9 cellular contexts compared by ENCODE assay signal in the genomic region with DNA sequence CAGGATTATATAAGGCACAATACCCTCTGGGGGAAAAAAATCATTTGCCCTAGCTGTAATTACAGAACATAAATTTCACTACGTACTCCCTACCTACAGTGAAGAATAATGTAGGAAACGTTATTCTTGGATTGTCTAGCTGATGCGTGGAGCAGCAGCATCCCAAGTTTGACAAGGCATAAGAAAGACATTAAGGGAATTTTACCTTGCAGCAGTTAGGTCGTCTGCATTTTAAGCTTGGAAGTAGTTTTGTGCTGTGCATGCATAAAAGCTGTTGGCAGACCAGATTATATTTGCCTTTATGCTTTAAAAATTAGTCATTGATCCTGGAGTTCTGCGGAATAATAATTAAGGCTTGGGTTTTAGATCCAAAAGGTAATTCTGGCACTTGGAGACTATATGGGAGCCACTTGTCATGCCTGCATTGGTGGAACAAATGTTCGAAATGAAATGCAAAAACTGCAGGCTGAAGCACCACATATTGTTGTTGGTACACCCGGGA. TPM values are rescaled to one million over a fixed set of nuclear protein-coding genes. Genes with fewer than 3 reads are reported as not detected.
DNase-seq lines count a peak whose midpoint lies in the region; ATAC-seq and TF ChIP-seq lines count a peak whose summit lies in the region.
"Had no signal": no experiment of that assay in that cellular context is flagged by ENCODE, and none has a peak within 500 bp of the region (broad histone marks: within the 10 kb centered on the region; RNA-seq: fewer than 3 reads in every experiment).

No MANE protein-coding gene starts in this region.

- H3K4me2 ChIP-seq in PC-3 (ENCODE audit: low read length) (peak overlapping the region; percentile 84), parathyroid adenoma (ENCODE audit: low read length) (peak overlapping the region; percentile 98)

- H3K36me3 ChIP-seq in PC-3 (ENCODE audit: low read depth, low read length) (peaks cover 62% of the 10 kb centered on the region), parathyroid adenoma (ENCODE audit: control insufficient read depth, insufficient read depth, low read length) (peaks cover 7% of the 10 kb centered on the region)

- H3K9me2 ChIP-seq in PC-3 (replicated peaks; ENCODE audit: low read length) = no peaks in the 10 kb centered on the region

- H3K4me3 ChIP-seq in PC-3 (ENCODE audit: low read length) = peak overlapping the region; percentile 100
- peak overlapping the region; percentile 86 for H3K4me3 ChIP-seq in epithelial cell of proximal tubule (ENCODE audit: low read depth, low read length)
- H3K4me3 ChIP-seq in parathyroid adenoma (ENCODE audit: low read depth, low read length) = peak overlapping the region; percentile 99

- H3K9ac ChIP-seq in PC-3 (ENCODE audit: low read length) = peak overlapping the region; percentile 99
- no peak overlapping the region for H3K9ac ChIP-seq in parathyroid adenoma

- DNase-seq in ELR (ENCODE audit: low read depth) (peak; percentile 15), PC-3 (no peak), epithelial cell of proximal tubule (ENCODE audit: low read depth) (no peak), D341Med (ENCODE audit: low spot score) (no peak), NCI-H1105 (lab: John Stamatoyannopoulos, UW) (no peak)
- DNase-seq in stimulated activated CD4-positive, alpha-beta T cell treated with anti-CD3 and anti-CD28 coated beads, Interleukin-15, amount 100 ng/mL, for 24 hours = no peak
- no peak for DNase-seq in activated CD4-positive, alpha-beta T cell treated with anti-CD3 and anti-CD28 coated beads for 4 hours

- no TSS peak for BruUV-seq in PC-3 (replicated peaks; lab: Mats Ljungman, UMichigan)

- H3K9me3 ChIP-seq in PC-3 (ENCODE audit: low read length) (no peaks in the 10 kb centered on the region), parathyroid adenoma (ENCODE audit: control insufficient read depth, low read length) (no peaks in the 10 kb centered on the region)

- CTCF ChIA-PET in PC-3 (lab: Charles Lee) = interaction anchor here (0.6 kb wide), 1 partner anchor 217 kb away, joined by 4 read pairs; no protein-coding TSS in a partner anchor

- H4K20me1 ChIP-seq in PC-3 (ENCODE audit: low read length) = peaks cover 68% of the 10 kb centered on the region

- intact Hi-C loops in PC-3 (cut with micrococcal nuclease) = loop anchor here (10.0 kb wide), 2 partner anchors 221 to 681 kb away; partner anchors contain the start of genes ETV5 and TBCCD1

- H3K27me3 ChIP-seq in PC-3 (ENCODE audit: low read length) (no peaks in the 10 kb centered on the region), parathyroid adenoma (ENCODE audit: control insufficient read depth, insufficient read depth, low read length) (no peaks in the 10 kb centered on the region)

- peaks cover 31% of the 10 kb centered on the region for H3K4me1 ChIP-seq in PC-3 (ENCODE audit: insufficient read depth, low read length)
- peaks cover 20% of the 10 kb centered on the region for H3K4me1 ChIP-seq in parathyroid adenoma

- POLR2A ChIA-PET in PC-3 (lab: Charles Lee; ENCODE audit: unreplicated experiment) = interaction anchor here (0.6 kb wide), 1 partner anchor 842 kb away, joined by 3 read pairs; no protein-coding TSS in a partner anchor

- no peak overlapping the region for H2AFZ ChIP-seq in PC-3 (ENCODE audit: low read length)
- H2AFZ ChIP-seq in parathyroid adenoma = no peak overlapping the region

- H3F3A ChIP-seq in PC-3 (ENCODE audit: low read length, unreplicated experiment) = peaks cover 62% of the 10 kb centered on the region

- H3K79me2 ChIP-seq in PC-3 (ENCODE audit: low read length) (peaks cover 68% of the 10 kb centered on the region), parathyroid adenoma (peaks cover 19% of the 10 kb centered on the region)

- no peak for ATAC-seq in PC-3

- no peak for TF ChIP-seq CTCF in PC-3 (conservative IDR thresholded peaks at IDR 0.05; ENCODE audit: low read depth, low read length)
- no peak for TF ChIP-seq CTCF in epithelial cell of proximal tubule (conservative IDR thresholded peaks at IDR 0.05; ENCODE audit: low read depth, low read length)
- TF ChIP-seq CTCF in parathyroid adenoma (IDR thresholded peaks at IDR 0.05) = no peak

- no peak overlapping the region for H3K27ac ChIP-seq in PC-3 (ENCODE audit: low read length)
- no peak overlapping the region for H3K27ac ChIP-seq in parathyroid adenoma

RNA-seq across cellular contexts. Expression of gene EIF4A2, which starts 2.2 kb away (rescaled TPM):
- total RNA-seq in PC-3 (2014; rRNA removed) = 204 and 233 TPM in 2 replicates
- total RNA-seq in epithelial cell of proximal tubule = 192 and 366 TPM in 2 replicates

RNA-seq across cellular contexts. Expression of gene RFC4, which starts 20.7 kb away (rescaled TPM):
- total RNA-seq in PC-3 (2014; rRNA removed) = 54.0 and 73.0 TPM in 2 replicates
- total RNA-seq in epithelial cell of proximal tubule = 76.1 and 97.8 TPM in 2 replicates

RNA-seq across cellular contexts. Expression of gene ADIPOQ, which starts 56.9 kb away (rescaled TPM):
- total RNA-seq in PC-3 (2014; rRNA removed) (not detected in 2 replicates), epithelial cell of proximal tubule (not detected in 2 replicates)
- total RNA-seq: pulmonary artery endothelial cell had no signal
